ENCODE assay signal across 8 cellular contexts in the genomic region with DNA sequence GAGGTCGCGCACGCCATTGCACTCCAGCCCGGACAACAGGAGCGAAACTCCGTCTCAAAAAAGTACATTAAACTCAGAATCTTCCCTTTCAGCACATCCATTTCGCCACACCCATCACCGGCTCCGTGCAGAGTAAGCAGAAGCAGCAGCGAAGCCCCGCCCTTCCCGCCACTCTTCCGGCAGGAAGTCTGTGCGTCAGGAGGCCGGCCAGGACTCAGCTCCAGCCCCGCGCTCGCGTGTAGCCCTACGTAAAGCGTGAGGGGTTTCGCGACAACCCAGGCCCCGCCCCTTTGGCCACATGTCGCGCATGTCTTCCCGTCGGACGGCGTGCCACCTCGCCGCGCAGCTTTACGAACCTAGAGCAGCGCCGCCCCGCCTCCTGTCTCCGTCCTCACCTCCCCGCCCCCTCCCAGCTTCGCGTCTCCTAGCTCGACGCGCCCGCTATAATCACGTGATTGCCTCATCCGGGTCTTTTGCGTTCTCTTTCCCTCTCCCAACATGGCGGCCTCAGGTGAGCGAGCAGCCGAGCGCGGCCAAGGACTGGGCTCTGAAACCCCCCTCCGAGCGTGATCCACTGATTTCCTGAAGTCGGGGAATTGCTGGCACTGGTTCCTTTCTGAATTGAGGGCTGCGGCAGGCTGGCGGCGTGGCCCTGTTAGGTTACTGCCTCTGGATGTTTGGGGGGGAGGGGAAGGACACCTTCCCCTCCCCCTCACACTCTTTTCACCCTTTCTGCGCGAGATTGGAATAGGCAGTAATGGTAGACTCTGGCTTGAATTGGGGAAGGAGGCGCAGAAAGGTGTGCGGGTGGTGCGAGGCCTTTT. TPM values are rescaled to one million over a fixed set of nuclear protein-coding genes. Genes with fewer than 3 reads are reported as not detected.
DNase-seq lines count a peak whose midpoint lies in the region; ATAC-seq, FAIRE-seq and TF ChIP-seq lines count a peak whose summit lies in the region.

TSS of gene EIF4B (plus strand) at position 471 of the 824 bp plus-strand sequence. CDS start at position 499, 28 bp downstream.

- H3K4me3 ChIP-seq in OCI-LY7 (ENCODE audit: low read depth, low read length, poor library complexity, severe bottlenecking), result peak within 1 kb of the TSS; percentile 77

- no peak for FAIRE-seq in D721Med (lab: Jason Lieb, UNC)

- POLR2A ChIA-PET in OCI-LY7 (lab: Charles Lee), result interaction anchor here (0.5 to 1.3 kb wide), 8 partner anchors 11 to 1420 kb away, joined by 3 to 9 read pairs (median 3); no protein-coding TSS in a partner anchor

- no peaks in the 10 kb centered on the region for H3K9me3 Mint-ChIP-seq in endothelial cell (ENCODE audit: unreplicated experiment)

- peaks cover 4% of the 10 kb centered on the region for H3K36me3 Mint-ChIP-seq in endothelial cell (ENCODE audit: low read depth, unreplicated experiment)

- H3K4me1 ChIP-seq in OCI-LY7 (ENCODE audit: insufficient read depth, low read length, poor library complexity, severe bottlenecking), result peaks cover 47% of the 10 kb centered on the region

- H3K27ac Mint-ChIP-seq in endothelial cell (ENCODE audit: unreplicated experiment), result peak within 1 kb of the TSS; percentile 96

- CTCF ChIA-PET in OCI-LY7 (lab: Charles Lee; ENCODE audit: unreplicated experiment), result interaction anchor here (0.5 to 0.6 kb wide), 6 partner anchors 11 to 314 kb away, joined by 3 to 6 read pairs (median 4); no protein-coding TSS in a partner anchor

- ATAC-seq in GM21526 (IDR thresholded peaks at IDR 0.05; ENCODE audit: low FRiP score, unreplicated experiment), result peak; percentile 87

- H3K4me1 Mint-ChIP-seq in endothelial cell (ENCODE audit: unreplicated experiment), result peaks cover 19% of the 10 kb centered on the region

- peaks cover 43% of the 10 kb centered on the region for H3K36me3 ChIP-seq in OCI-LY7 (ENCODE audit: insufficient read depth, low read length)

- intact Hi-C loops in OCI-LY7 (cut with micrococcal nuclease; ENCODE audit: unreplicated experiment), result loop anchor here (10.0 kb wide), 1 partner anchor 749 kb away; the partner anchor contains the start of gene CISTR

- peak; percentile 79 for DNase-seq in D721Med (ENCODE audit: insufficient read length, low spot score)
- DNase-seq in HuH-7.5 (ENCODE audit: low spot score), result peak; percentile 88
- peak; percentile 100 for DNase-seq in OCI-LY7 (ENCODE audit: low spot score)
- DNase-seq in activated T-cell treated with anti-CD3 and anti-CD28 coated beads for 1 hour (ENCODE audit: low read depth), result peak; percentile 99
- DNase-seq in endothelial cell (ENCODE audit: low spot score), result peak; percentile 98
- peak; percentile 99 for DNase-seq in midbrain (lab: John Stamatoyannopoulos, UW)
- peak; percentile 99 for DNase-seq in stimulated activated CD8-positive, alpha-beta memory T cell treated with anti-CD3 and anti-CD28 coated beads, Interleukin-2, amount 100 ng/mL, for 1 hour (ENCODE audit: low read depth in 2 of 2)

- no TSS peak for BruUV-seq in OCI-LY7 (replicated peaks; lab: Mats Ljungman, UMichigan)

- peak within 1 kb of the TSS; percentile 90 for H3K4me2 ChIP-seq in OCI-LY7 (ENCODE audit: low read length)

- H3K27ac ChIP-seq in OCI-LY7 (ENCODE audit: low read depth, low read length, poor library complexity, severe bottlenecking), result peak within 1 kb of the TSS; percentile 78

- peak within 1 kb of the TSS; percentile 99 for H3K4me3 Mint-ChIP-seq in endothelial cell (ENCODE audit: unreplicated experiment)

- no peaks in the 10 kb centered on the region for H3K9me3 ChIP-seq in OCI-LY7 (ENCODE audit: low read length)

- peak within 1 kb of the TSS; percentile 43; the same call in 1 of the 2 replicates for H2AFZ ChIP-seq in OCI-LY7 (ENCODE audit: low read length)

- no peaks in the 10 kb centered on the region for H3K9me2 ChIP-seq in OCI-LY7 (ENCODE audit: insufficient read depth, low read length)

- H3K27me3 Mint-ChIP-seq in endothelial cell (ENCODE audit: unreplicated experiment), result peaks cover 9% of the 10 kb centered on the region

- H4K20me1 ChIP-seq in OCI-LY7 (ENCODE audit: insufficient read depth, low read length), result peaks cover 34% of the 10 kb centered on the region

- no peak for TF ChIP-seq CTCF in D721Med (IDR thresholded peaks at IDR 0.05; ENCODE audit: insufficient read depth, missing control alignments)
- no peak for TF ChIP-seq CTCF in OCI-LY7 (conservative IDR thresholded peaks at IDR 0.05; ENCODE audit: low read length)
- TF ChIP-seq CTCF in endothelial cell (IDR thresholded peaks at IDR 0.05; ENCODE audit: unreplicated experiment), result no peak

- H3K79me2 ChIP-seq in OCI-LY7 (ENCODE audit: insufficient read depth, low read depth, low read length), result peaks cover 60% of the 10 kb centered on the region

RNA-seq across cellular contexts. Expression of gene EIF4B, which starts in this region (rescaled TPM):
- 645 and 872 TPM in 2 replicates for total RNA-seq in OCI-LY7 (2014; rRNA removed; shearing (Covaris generic))
- total RNA-seq in OCI-LY7 (2022), result 745 and 898 TPM in 2 replicates
- total RNA-seq in endothelial cell (ENCODE audit: unreplicated experiment), result 629 TPM

Comparison
In these comparisons a context has a peak if more than half of its experiments do, and no peak if none do; other contexts are left out.
1. Peak in every context shown above with its lines: DNase-seq, ATAC-seq, H3K4me3 ChIP-seq and H3K27ac ChIP-seq.